In the genomic region with DNA sequence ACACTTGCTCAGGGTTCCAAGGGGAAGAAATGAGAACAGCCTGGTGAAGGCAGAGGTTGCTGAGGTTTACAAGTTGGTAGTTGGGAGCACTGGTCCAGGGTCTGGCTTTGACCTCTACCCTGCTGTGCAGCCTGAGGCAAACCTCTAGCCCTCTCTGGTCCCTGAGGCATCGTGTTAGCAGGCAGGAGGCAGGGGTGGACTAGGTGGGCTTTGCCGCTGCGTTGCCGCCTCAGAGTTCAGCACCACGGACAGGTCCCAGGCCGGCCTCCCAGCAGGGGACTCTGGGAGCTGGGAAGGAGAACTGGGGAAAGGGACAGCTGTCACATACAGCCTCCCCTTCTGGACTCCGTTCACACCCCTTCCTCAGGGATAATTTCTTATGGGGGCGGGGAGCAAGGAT, we compare ENCODE assay signal across 9 cellular contexts. TPM values are rescaled to one million over a fixed set of nuclear protein-coding genes. Genes with fewer than 3 reads are reported as not detected.
A peak's percentile ranks its signal among the peaks of the same experiment; 100 is the strongest.
DNase-seq lines count a peak whose midpoint lies in the region; ATAC-seq, FAIRE-seq and TF ChIP-seq lines count a peak whose summit lies in the region.
"Had no signal": no experiment of that assay in that cellular context is flagged by ENCODE, and none has a peak within 500 bp of the region (broad histone marks: within the 10 kb centered on the region; RNA-seq: fewer than 3 reads in every experiment).

No MANE protein-coding gene starts in this region.

- TF ChIP-seq CTCF in bronchial epithelial cell (IDR thresholded peaks at IDR 0.05; ENCODE audit: insufficient read depth, low read length, severe bottlenecking) = no peak

- no peak overlapping the region for H3K4me3 Mint-ChIP-seq in naive thymus-derived CD8-positive, alpha-beta T cell
- H3K4me3 Mint-ChIP-seq in CD8-positive, alpha-beta memory T cell = no peak overlapping the region
- H3K4me3 Mint-ChIP-seq: activated T-cell treated with anti-CD3 and anti-CD28 coated beads, Interleukin-2, amount 50 U/mL, for 4 hours had no signal

- H3F3A ChIP-seq in GM23248 (ENCODE audit: insufficient read depth) = no peaks in the 10 kb centered on the region

- no peak overlapping the region for H2AFZ ChIP-seq in GM23248

- no peak for TF ChIP-seq POLR2A in GM12892 (IDR thresholded peaks at IDR 0.05; ENCODE audit: low read depth, low read length)

- H3K4me2 ChIP-seq in GM23248 (ENCODE audit: unreplicated experiment) = no peak overlapping the region

- DNase-seq in GM23248 (peak; percentile 56), NCI-H226 (peak; percentile 43), bronchial epithelial cell (ENCODE audit: low read depth) (peak; percentile 7), GM12892 (ENCODE audit: insufficient read length) (no peak), NCI-H1105 (lab: John Stamatoyannopoulos, UW) (no peak)
- peak in 4 of 10 donors; percentile 26 to 48 (median 29) for DNase-seq in naive thymus-derived CD8-positive, alpha-beta T cell
- DNase-seq in CD8-positive, alpha-beta memory T cell = no peak
- DNase-seq: activated T-cell treated with anti-CD3 and anti-CD28 coated beads, Interleukin-2, amount 50 U/mL, for 4 hours had no signal

- H3K27ac Mint-ChIP-seq in naive thymus-derived CD8-positive, alpha-beta T cell = peak overlapping the region in 1 of 10 donors; percentile 8
- no peak overlapping the region for H3K27ac Mint-ChIP-seq in CD8-positive, alpha-beta memory T cell

- CTCF ChIA-PET in CD8-positive, alpha-beta memory T cell (lab: Charles Lee) = interaction anchor here (1.8 kb wide), 1 partner anchor 10 kb away, joined by 7 read pairs; no protein-coding TSS in a partner anchor

- peaks cover 28 to 66% (median 39%) of the 10 kb centered on the region in 5 donors for H3K27me3 Mint-ChIP-seq in naive thymus-derived CD8-positive, alpha-beta T cell
- H3K27me3 Mint-ChIP-seq in CD8-positive, alpha-beta memory T cell = peaks cover 36 to 54% of the 10 kb centered on the region in 2 donors

- 0 to 4% methylated on average over 5 to 8 of the region's 8 CpGs for WGBS in GM23248 (ENCODE audit: low coverage in 1 of 2, low lambda C conversion rate in 2 of 2, missing lambda C conversion rate in 2 of 2), 2 experiments

- no peak overlapping the region for H3K9ac ChIP-seq in GM23248

- H3K36me3 Mint-ChIP-seq in naive thymus-derived CD8-positive, alpha-beta T cell = peaks cover 0 to 5% (median 0%) of the 10 kb centered on the region in 3 donors
- H3K36me3 Mint-ChIP-seq in CD8-positive, alpha-beta memory T cell = peaks cover 0 to 9% (median 0%) of the 10 kb centered on the region in 3 donors

- peaks cover 0 to 5% (median 2%) of the 10 kb centered on the region in 4 donors for H3K4me1 Mint-ChIP-seq in naive thymus-derived CD8-positive, alpha-beta T cell
- peaks cover 0 to 4% (median 0%) of the 10 kb centered on the region in 3 donors for H3K4me1 Mint-ChIP-seq in CD8-positive, alpha-beta memory T cell

- no peaks in the 10 kb centered on the region for H3K9me2 ChIP-seq in GM23248 (ENCODE audit: insufficient read depth)

- POLR2A ChIA-PET in naive thymus-derived CD8-positive, alpha-beta T cell (lab: Charles Lee) = no interaction called here
- POLR2A ChIA-PET in CD8-positive, alpha-beta memory T cell (lab: Charles Lee) = no interaction called here

- H3K79me2 ChIP-seq in GM23248 (ENCODE audit: insufficient read depth) = no peaks in the 10 kb centered on the region

- H4K20me1 ChIP-seq in GM23248 (ENCODE audit: insufficient read depth) = no peaks in the 10 kb centered on the region

- FAIRE-seq in bronchial epithelial cell (lab: Jason Lieb, UNC) (no peak), GM12892 (lab: Jason Lieb, UNC) (no peak)

- H3K27me3 ChIP-seq in GM23248 (replicated peaks; ENCODE audit: insufficient read depth) (peaks cover 20% of the 10 kb centered on the region), bronchial epithelial cell (ENCODE audit: control insufficient read depth, insufficient read depth, low read length) (peaks cover 13% of the 10 kb centered on the region)
- peaks cover 28% of the 10 kb centered on the region for H3K27me3 ChIP-seq in CD8-positive, alpha-beta memory T cell (ENCODE audit: insufficient read depth, low read length, poor library complexity, severe bottlenecking)

- no peaks in the 10 kb centered on the region for H3K9me3 ChIP-seq in GM23248 (ENCODE audit: low read depth)
- H3K9me3 ChIP-seq in CD8-positive, alpha-beta memory T cell (ENCODE audit: low read length) = no peaks in the 10 kb centered on the region

- in situ Hi-C loops in GM23248 (cut with MboI) = no loop called here

- ATAC-seq in naive thymus-derived CD8-positive, alpha-beta T cell = peak; percentile 32 to 33
- ATAC-seq in GM18858 (IDR thresholded peaks at IDR 0.05; ENCODE audit: unreplicated experiment) = no peak

- H3K9me3 Mint-ChIP-seq in naive thymus-derived CD8-positive, alpha-beta T cell = peaks cover 0 to 2% (median 0%) of the 10 kb centered on the region in 9 donors
- H3K9me3 Mint-ChIP-seq in CD8-positive, alpha-beta memory T cell = no peaks in the 10 kb centered on the region
- H3K9me3 Mint-ChIP-seq: activated T-cell treated with anti-CD3 and anti-CD28 coated beads, Interleukin-2, amount 50 U/mL, for 4 hours had no signal

- no peaks in the 10 kb centered on the region for H3K4me1 ChIP-seq in GM23248 (ENCODE audit: insufficient read depth)
- no peaks in the 10 kb centered on the region for H3K4me1 ChIP-seq in CD8-positive, alpha-beta memory T cell (ENCODE audit: insufficient read depth, low read length)

- no peak overlapping the region for H3K27ac ChIP-seq in GM23248
- no peak overlapping the region for H3K27ac ChIP-seq in CD8-positive, alpha-beta memory T cell (ENCODE audit: low read depth, low read length)

- H3K4me3 ChIP-seq in GM23248 (no peak overlapping the region), bronchial epithelial cell (ENCODE audit: low read depth, low read length) (no peak overlapping the region)
- H3K4me3 ChIP-seq in CD8-positive, alpha-beta memory T cell (ENCODE audit: low read length) = no peak overlapping the region

- H3K36me3 ChIP-seq in GM23248 (ENCODE audit: low read depth) (no peaks in the 10 kb centered on the region), bronchial epithelial cell (ENCODE audit: control insufficient read depth, insufficient read depth, low read length) (no peaks in the 10 kb centered on the region)
- no peaks in the 10 kb centered on the region for H3K36me3 ChIP-seq in CD8-positive, alpha-beta memory T cell (ENCODE audit: insufficient read depth, low read length)

RNA-seq across cellular contexts. Expression of a gene that starts 3.1 kb away (rescaled TPM):
- not detected in 2 replicates for total RNA-seq in GM23248 (2014; rRNA removed; shearing (Covaris generic))
- not detected in 2 replicates for polyA plus RNA-seq in GM23248 (2016; fragmentation: Nextera tagmentation; extraction: Ambion mirVana)
- total RNA-seq in bronchial epithelial cell = not detected in 2 replicates
- total RNA-seq in naive thymus-derived CD8-positive, alpha-beta T cell = not detected
- polyA plus RNA-seq in naive thymus-derived CD8-positive, alpha-beta T cell = not detected
- polyA plus RNA-seq in GM12892 (2012; ENCODE audit: missing spikeins) = 0.28 TPM
- total RNA-seq in CD8-positive, alpha-beta memory T cell = under 1 TPM in 1 of 2 experiments, not detected in 1; 0.04 TPM
- polyA plus RNA-seq in CD8-positive, alpha-beta memory T cell = not detected

RNA-seq across cellular contexts. Expression of a gene that starts 11.7 kb away (rescaled TPM):
- 14.3 and 19.5 TPM in 2 replicates for total RNA-seq in GM23248 (2014; rRNA removed; shearing (Covaris generic))
- 13.5 and 14.2 TPM in 2 replicates for polyA plus RNA-seq in GM23248 (2016; fragmentation: Nextera tagmentation; extraction: Ambion mirVana)
- total RNA-seq in bronchial epithelial cell = 19.8 and 49.0 TPM in 2 replicates
- 10 to 100 TPM; 26.0 to 31.8 TPM for total RNA-seq in naive thymus-derived CD8-positive, alpha-beta T cell
- 10 to 100 TPM; 23.7 to 37.8 (median 31.9) TPM for polyA plus RNA-seq in naive thymus-derived CD8-positive, alpha-beta T cell
- polyA plus RNA-seq in GM12892 (2012; ENCODE audit: missing spikeins) = 22.8 TPM
- total RNA-seq in CD8-positive, alpha-beta memory T cell = 10 to 100 TPM; 59.5 to 60.7 TPM
- polyA plus RNA-seq in CD8-positive, alpha-beta memory T cell = 35.4 TPM

RNA-seq across cellular contexts. Expression of a gene that starts 22.8 kb away (rescaled TPM):
- total RNA-seq in GM23248 (2014; rRNA removed; shearing (Covaris generic)) = 30.6 and 42.6 TPM in 2 replicates
- 44.5 and 55.9 TPM in 2 replicates for polyA plus RNA-seq in GM23248 (2016; fragmentation: Nextera tagmentation; extraction: Ambion mirVana)
- total RNA-seq in bronchial epithelial cell = 50.3 and 91.9 TPM in 2 replicates
- 10 to 100 TPM; 72.9 to 81.5 TPM for total RNA-seq in naive thymus-derived CD8-positive, alpha-beta T cell
- 100 to 1,000 TPM in 1 of 3 donors, 10 to 100 TPM in 2; 79.3 to 101 (median 86.9) TPM for polyA plus RNA-seq in naive thymus-derived CD8-positive, alpha-beta T cell
- polyA plus RNA-seq in GM12892 (2012; ENCODE audit: missing spikeins) = 77.3 TPM
- total RNA-seq in CD8-positive, alpha-beta memory T cell = 100 to 1,000 TPM in 1 of 2 experiments, 10 to 100 TPM in 1; 98.4 to 101 TPM
- polyA plus RNA-seq in CD8-positive, alpha-beta memory T cell = 71.2 TPM

RNA-seq across cellular contexts. Expression of a gene that starts 22.9 kb away (rescaled TPM):
- total RNA-seq in GM23248 (2014; rRNA removed; shearing (Covaris generic)) = 9.7 and 14.7 TPM in 2 replicates
- polyA plus RNA-seq in GM23248 (2016; fragmentation: Nextera tagmentation; extraction: Ambion mirVana) = 23.1 and 24.5 TPM in 2 replicates
- total RNA-seq in bronchial epithelial cell = 10.3 and 18.2 TPM in 2 replicates
- total RNA-seq in naive thymus-derived CD8-positive, alpha-beta T cell = 10 to 100 TPM; 33.5 to 34.2 TPM
- polyA plus RNA-seq in naive thymus-derived CD8-positive, alpha-beta T cell = 10 to 100 TPM; 18.2 to 23.6 (median 18.2) TPM
- polyA plus RNA-seq in GM12892 (2012; ENCODE audit: missing spikeins) = 18.2 TPM
- 10 to 100 TPM; 37.3 to 40.1 TPM for total RNA-seq in CD8-positive, alpha-beta memory T cell
- 18.7 TPM for polyA plus RNA-seq in CD8-positive, alpha-beta memory T cell

RNA-seq across cellular contexts. Expression of a gene that starts 44.8 kb away (rescaled TPM):
- total RNA-seq in GM23248 (2014; rRNA removed; shearing (Covaris generic)) = 0.22 and 0.38 TPM in 2 replicates
- polyA plus RNA-seq in GM23248 (2016; fragmentation: Nextera tagmentation; extraction: Ambion mirVana) = 0.20 and 0.33 TPM in 2 replicates
- under 0.01 and 0.26 TPM in 2 replicates for total RNA-seq in bronchial epithelial cell
- 1 to 10 TPM; 3.6 to 3.9 TPM for total RNA-seq in naive thymus-derived CD8-positive, alpha-beta T cell
- polyA plus RNA-seq in naive thymus-derived CD8-positive, alpha-beta T cell = under 1 TPM in 1 of 3 donors, not detected in 2; 0.14 TPM
- polyA plus RNA-seq in GM12892 (2012; ENCODE audit: missing spikeins) = 2.2 TPM
- 1 to 10 TPM; 1.5 to 2.0 TPM for total RNA-seq in CD8-positive, alpha-beta memory T cell
- polyA plus RNA-seq in CD8-positive, alpha-beta memory T cell = not detected

Comparison
In these comparisons a context has a peak if more than half of its experiments do, and no peak if none do; other contexts are left out.
1. DNase-seq: peak in GM23248 (single experiment), NCI-H226 (single experiment) and bronchial epithelial cell (single experiment); none in GM12892 (single experiment), CD8-positive, alpha-beta memory T cell (0 of 5) and NCI-H1105 (single experiment).